16 cellular contexts compared by ENCODE assay signal in the genomic region with DNA sequence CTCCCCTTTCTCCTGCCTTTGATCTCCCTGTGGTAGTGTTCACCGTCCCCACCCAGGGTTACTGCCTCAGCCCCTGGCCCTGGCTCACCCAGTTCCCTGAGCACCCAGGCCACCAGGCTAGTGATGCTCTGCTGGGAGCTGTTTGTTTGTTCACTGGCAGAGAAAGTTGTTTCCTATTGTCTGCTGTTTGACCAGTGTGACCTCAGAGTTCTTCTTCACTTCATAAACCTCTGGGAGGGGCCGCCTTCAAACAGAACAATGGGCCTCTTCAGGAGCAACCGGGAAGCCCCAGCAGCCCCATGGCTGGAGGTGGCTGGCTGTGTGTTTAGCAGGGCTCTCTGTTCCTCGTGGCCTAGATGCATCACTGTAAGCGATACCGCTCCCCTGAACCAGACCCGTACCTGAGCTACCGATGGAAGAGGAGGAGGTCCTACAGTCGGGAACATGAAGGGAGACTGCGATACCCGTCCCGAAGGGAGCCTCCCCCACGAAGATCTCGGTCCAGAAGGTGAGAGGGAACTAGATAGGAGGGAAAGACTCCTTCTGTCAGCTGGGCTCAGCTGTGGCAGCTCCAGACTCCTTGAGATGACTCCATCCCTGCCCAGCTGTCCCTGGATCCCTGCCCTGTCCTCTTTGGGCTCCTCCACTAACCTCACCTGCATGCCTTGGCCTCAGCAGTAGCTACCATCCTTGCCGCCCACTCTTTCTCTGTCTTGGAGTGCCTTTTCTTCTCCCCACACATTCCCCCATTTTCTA. TPM values are rescaled to one million over a fixed set of nuclear protein-coding genes. Genes with fewer than 3 reads are reported as not detected.
A peak's percentile ranks its signal among the peaks of the same experiment; 100 is the strongest.
DNase-seq lines count a peak whose midpoint lies in the region; ATAC-seq and TF ChIP-seq lines count a peak whose summit lies in the region.
"Had no signal": no experiment of that assay in that cellular context is flagged by ENCODE, and none has a peak within 500 bp of the region (broad histone marks: within the 10 kb centered on the region; RNA-seq: fewer than 3 reads in every experiment).

No MANE protein-coding gene starts in this region.

- no peak overlapping the region for H3K14ac ChIP-seq in H9 (ENCODE audit: insufficient read depth, low read length)

- H3K4me3 ChIP-seq in BLaER1 = no peak overlapping the region
- H3K4me3 ChIP-seq: gastroesophageal sphincter, right lobe of liver, thoracic aorta had no signal

- no peak overlapping the region for H2BK15ac ChIP-seq in H9 (ENCODE audit: low read depth, low read length)

- no peaks in the 10 kb centered on the region for H3K9me3 ChIP-seq in BLaER1
- no peaks in the 10 kb centered on the region for H3K9me3 ChIP-seq in CD4-positive, alpha-beta T cell (ENCODE audit: control insufficient read depth, low read length)
- H3K9me3 ChIP-seq in H9 (ENCODE audit: control insufficient read depth, low read depth, low read length) = no peaks in the 10 kb centered on the region
- H3K9me3 ChIP-seq: gastroesophageal sphincter, right lobe of liver, thoracic aorta had no signal

- intact Hi-C loops in CD4-positive, alpha-beta T cell (cut with DNase I, micrococcal nuclease) = loop anchor here (2.0 to 10.0 kb wide), 7 partner anchors 73 to 1026 kb away; a partner anchor contains a TSS
- intact Hi-C loops in activated T-helper 1 cell treated with anti-CD3 and anti-CD28 coated beads, Interleukin-12 subunit alpha, Interleukin-12 subunit beta, Interleukin-2, Interleukin-4 antibody, amounts not matched to agents 30 ng/mL and 10 ng/mL and 1 ng/mL, durations not matched to agents 14 hours and 24 hours and 36 hours (cut with micrococcal nuclease) = loop anchor here (5.0 to 10.0 kb wide), 3 partner anchors 163 to 624 kb away; a partner anchor contains a TSS

- no peak overlapping the region for H3K56ac ChIP-seq in H9 (ENCODE audit: insufficient read length, low read depth, low read length)

- no peak overlapping the region for H4K5ac ChIP-seq in H9 (ENCODE audit: insufficient read length, low read depth, low read length)

- 0 out of 2 replicates have a peak overlapping the region, but pooled peaks have one; percentile 10 for H3K27ac ChIP-seq in BLaER1
- H3K27ac ChIP-seq in CD4-positive, alpha-beta T cell (ENCODE audit: low read depth, low read length) = no peak overlapping the region
- no peak overlapping the region for H3K27ac ChIP-seq in H9 (ENCODE audit: insufficient read length, low read depth, low read length)
- H3K27ac ChIP-seq: right lobe of liver, thoracic aorta had no signal

- H3K27me3 ChIP-seq in BLaER1 (no peaks in the 10 kb centered on the region), H9 (ENCODE audit: insufficient read depth, low read length) (no peaks in the 10 kb centered on the region)
- H3K27me3 ChIP-seq in CD4-positive, alpha-beta T cell (ENCODE audit: control insufficient read depth, insufficient read depth, low read length) = no peaks in the 10 kb centered on the region
- H3K27me3 ChIP-seq: gastroesophageal sphincter, right lobe of liver had no signal

- H2AK5ac ChIP-seq in H9 (ENCODE audit: insufficient read length, low read length) = no peak overlapping the region

- H4K8ac ChIP-seq in H9 (replicated peaks; ENCODE audit: insufficient read length, low read depth, low read length) = no peak overlapping the region

- no peak overlapping the region for H2AFZ ChIP-seq in H9 (ENCODE audit: low read length)

- H3K36me3 Mint-ChIP-seq in CD4-positive, alpha-beta T cell (ENCODE audit: low read depth) = peaks cover 81% of the 10 kb centered on the region
- H3K36me3 Mint-ChIP-seq in activated T-helper 1 cell treated with anti-CD3 and anti-CD28 coated beads, Interleukin-12 subunit alpha, Interleukin-12 subunit beta, Interleukin-2, Interleukin-4 antibody, amounts not matched to agents 30 ng/mL and 10 ng/mL and 1 ng/mL, durations not matched to agents 14 hours and 24 hours and 36 hours (ENCODE audit: low read depth) = peaks cover 37% of the 10 kb centered on the region
- peaks cover 0 to 57% (median 10%) of the 10 kb centered on the region in 3 donors for H3K36me3 Mint-ChIP-seq in naive thymus-derived CD8-positive, alpha-beta T cell
- peaks cover 39 to 49% (median 48%) of the 10 kb centered on the region in 3 experiments; a peak in 6 of 7 replicates for H3K36me3 Mint-ChIP-seq in H9 (ENCODE audit: insufficient read depth in 1 of 3, low read depth in 3 of 3)

- H2BK5ac ChIP-seq in H9 (ENCODE audit: insufficient read length, low read length) = no peak overlapping the region

- peaks cover 16% of the 10 kb centered on the region for H3K23me2 ChIP-seq in H9 (ENCODE audit: insufficient read length, low read depth, low read length, poor library complexity, severe bottlenecking)

- ATAC-seq in CD4-positive, alpha-beta T cell (ENCODE audit: poor library complexity) = no peak
- ATAC-seq in naive thymus-derived CD8-positive, alpha-beta T cell = no peak
- ATAC-seq: gastroesophageal sphincter, right lobe of liver had no signal

- no peak for TF ChIP-seq POLR2A in erythroblast (IDR thresholded peaks at IDR 0.05; ENCODE audit: low read length)

- H3K79me1 ChIP-seq in H9 (ENCODE audit: insufficient read depth, low read depth, low read length, poor library complexity, severe bottlenecking) = peaks cover 12% of the 10 kb centered on the region

- no peak overlapping the region for H3K18ac ChIP-seq in H9 (ENCODE audit: insufficient read length, low read depth, low read length)

- TF ChIP-seq CTCF in CD4-positive, alpha-beta T cell (IDR thresholded peaks at IDR 0.05) = no peak
- no peak for TF ChIP-seq CTCF in H9 (conservative IDR thresholded peaks at IDR 0.05)

- POLR2A ChIA-PET in CD4-positive, alpha-beta T cell (lab: Charles Lee) = no interaction called here
- POLR2A ChIA-PET in naive thymus-derived CD8-positive, alpha-beta T cell (lab: Charles Lee) = interaction anchor here (0.6 to 12.7 kb wide), 5 partner anchors 10 to 159 kb away, joined by 3 to 193 read pairs (median 3); no protein-coding TSS in a partner anchor

- peaks cover 49% of the 10 kb centered on the region for H3K4me1 Mint-ChIP-seq in CD4-positive, alpha-beta T cell (ENCODE audit: low read depth)
- peaks cover 40% of the 10 kb centered on the region for H3K4me1 Mint-ChIP-seq in activated T-helper 1 cell treated with anti-CD3 and anti-CD28 coated beads, Interleukin-12 subunit alpha, Interleukin-12 subunit beta, Interleukin-2, Interleukin-4 antibody, amounts not matched to agents 30 ng/mL and 10 ng/mL and 1 ng/mL, durations not matched to agents 14 hours and 24 hours and 36 hours (ENCODE audit: low read depth)
- H3K4me1 Mint-ChIP-seq in naive thymus-derived CD8-positive, alpha-beta T cell = peaks cover 32 to 67% (median 53%) of the 10 kb centered on the region in 4 donors
- H3K4me1 Mint-ChIP-seq in H9 = peaks cover 26 to 30% of the 10 kb centered on the region in 2 experiments

- H2BK120ac ChIP-seq in H9 (ENCODE audit: low read depth, low read length, poor library complexity, severe bottlenecking) = no peak overlapping the region

- H4K91ac ChIP-seq in H9 (ENCODE audit: insufficient read length, low read depth, low read length) = no peak overlapping the region

- DNase-seq in CD4-positive, alpha-beta T cell = no peak
- no peak for DNase-seq in activated T-helper 1 cell treated with anti-CD3 and anti-CD28 coated beads, Interleukin-12 subunit alpha, Interleukin-12 subunit beta, Interleukin-2, Interleukin-4 antibody, amounts not matched to agents 30 ng/mL and 10 ng/mL and 1 ng/mL, durations not matched to agents 14 hours and 24 hours and 36 hours (ENCODE audit: low spot score)
- DNase-seq in naive thymus-derived CD8-positive, alpha-beta T cell = no peak
- DNase-seq in EL (no peak), H9 (no peak), cerebellum (ENCODE audit: low spot score) (no peak), erythroblast (lab: John Stamatoyannopoulos, UW) (no peak)
- DNase-seq: C1 segment of cervical spinal cord; HCEC 1CT; NCI-H1694 treated with DMSO at 0.1 percent for 48 hours; NCI-H446 treated with DMSO at 0.1 percent for 48 hours; stimulated activated CD4-positive, alpha-beta T cell treated with anti-CD3 and anti-CD28 coated beads, Interleukin-2, amount 100 ng/mL, for 24 hours had no signal

- no peak overlapping the region for H3K4ac ChIP-seq in H9 (ENCODE audit: low read depth, low read length)

- H3K4me2 ChIP-seq in BLaER1 (0 out of 2 replicates have a peak overlapping the region, but pooled peaks have one; percentile 96), H9 (ENCODE audit: insufficient read depth, insufficient read length, low read length) (no peak overlapping the region)

- peak overlapping the region; percentile 97; the same call in 1 of the 2 replicates for H3K9ac ChIP-seq in BLaER1
- no peak overlapping the region for H3K9ac ChIP-seq in H9 (ENCODE audit: extremely low read depth, insufficient read length, low read length)

- peak overlapping the region; percentile 99 for H3K27ac Mint-ChIP-seq in CD4-positive, alpha-beta T cell
- peak overlapping the region; percentile 20 for H3K27ac Mint-ChIP-seq in activated T-helper 1 cell treated with anti-CD3 and anti-CD28 coated beads, Interleukin-12 subunit alpha, Interleukin-12 subunit beta, Interleukin-2, Interleukin-4 antibody, amounts not matched to agents 30 ng/mL and 10 ng/mL and 1 ng/mL, durations not matched to agents 14 hours and 24 hours and 36 hours
- peak overlapping the region in 9 of 10 donors; percentile 13 to 93 (median 56) for H3K27ac Mint-ChIP-seq in naive thymus-derived CD8-positive, alpha-beta T cell
- H3K27ac Mint-ChIP-seq in H9 = peak overlapping the region in 1 of 3 experiments; percentile 1; a peak in 3 of 7 replicates

- no CpG with 5 or more reads among the region's 15 CpGs for WGBS in H9 (ENCODE audit: extremely low coverage, insufficient read length, low lambda C conversion rate)

- no peak overlapping the region for H2BK12ac ChIP-seq in H9 (ENCODE audit: insufficient read length, low read depth, low read length)

- no peak overlapping the region for H3T11ph ChIP-seq in H9 (ENCODE audit: low read length)

- H3K79me2 ChIP-seq in H9 (ENCODE audit: insufficient read depth, low read length) = peaks cover 25% of the 10 kb centered on the region; the same call in 1 of the 2 replicates

- H3K36me3 ChIP-seq in BLaER1 = peaks cover 68% of the 10 kb centered on the region

- no peak overlapping the region for H3K23ac ChIP-seq in H9 (ENCODE audit: insufficient read length, low read depth, low read length)

- CTCF ChIA-PET in CD4-positive, alpha-beta T cell (lab: Charles Lee) = interaction anchor here (1.0 kb wide), 1 partner anchor 169 kb away, joined by 3 read pairs; no protein-coding TSS in a partner anchor

- H3K4me1 ChIP-seq in BLaER1 (peaks cover 56% of the 10 kb centered on the region), H9 (ENCODE audit: insufficient read depth, low read length) (no peaks in the 10 kb centered on the region)

- H3K27me3 Mint-ChIP-seq in CD4-positive, alpha-beta T cell = no peaks in the 10 kb centered on the region
- H3K27me3 Mint-ChIP-seq in activated T-helper 1 cell treated with anti-CD3 and anti-CD28 coated beads, Interleukin-12 subunit alpha, Interleukin-12 subunit beta, Interleukin-2, Interleukin-4 antibody, amounts not matched to agents 30 ng/mL and 10 ng/mL and 1 ng/mL, durations not matched to agents 14 hours and 24 hours and 36 hours (ENCODE audit: insufficient read depth) = no peaks in the 10 kb centered on the region
- no peaks in the 10 kb centered on the region for H3K27me3 Mint-ChIP-seq in naive thymus-derived CD8-positive, alpha-beta T cell
- H3K27me3 Mint-ChIP-seq in H9 (ENCODE audit: low read depth) = peaks cover 2% of the 10 kb centered on the region

- H3K4me3 Mint-ChIP-seq in CD4-positive, alpha-beta T cell = peak overlapping the region; percentile 70
- H3K4me3 Mint-ChIP-seq in activated T-helper 1 cell treated with anti-CD3 and anti-CD28 coated beads, Interleukin-12 subunit alpha, Interleukin-12 subunit beta, Interleukin-2, Interleukin-4 antibody, amounts not matched to agents 30 ng/mL and 10 ng/mL and 1 ng/mL, durations not matched to agents 14 hours and 24 hours and 36 hours = no peak overlapping the region
- peak overlapping the region in 5 of 10 donors; percentile 7 to 28 (median 16) for H3K4me3 Mint-ChIP-seq in naive thymus-derived CD8-positive, alpha-beta T cell
- no peak overlapping the region; a peak in 1 of 5 replicates for H3K4me3 Mint-ChIP-seq in H9

- H3K9me3 Mint-ChIP-seq in CD4-positive, alpha-beta T cell = no peaks in the 10 kb centered on the region
- no peaks in the 10 kb centered on the region for H3K9me3 Mint-ChIP-seq in activated T-helper 1 cell treated with anti-CD3 and anti-CD28 coated beads, Interleukin-12 subunit alpha, Interleukin-12 subunit beta, Interleukin-2, Interleukin-4 antibody, amounts not matched to agents 30 ng/mL and 10 ng/mL and 1 ng/mL, durations not matched to agents 14 hours and 24 hours and 36 hours
- H3K9me3 Mint-ChIP-seq in naive thymus-derived CD8-positive, alpha-beta T cell = no peaks in the 10 kb centered on the region
- no peaks in the 10 kb centered on the region for H3K9me3 Mint-ChIP-seq in H9

- no peak overlapping the region for H2BK20ac ChIP-seq in H9 (ENCODE audit: low read depth, low read length, poor library complexity, severe bottlenecking)

- H4K20me1 ChIP-seq in BLaER1 (peaks cover 83% of the 10 kb centered on the region), H9 (ENCODE audit: control insufficient read depth, insufficient read depth, insufficient read length) (no peaks in the 10 kb centered on the region)

RNA-seq across cellular contexts. Expression of a gene that starts 3.4 kb away (rescaled TPM):
- 100 to 1,000 TPM; 275 to 293 TPM for total RNA-seq in CD4-positive, alpha-beta T cell
- 103 and 107 TPM in 2 replicates for total RNA-seq in activated T-helper 1 cell treated with anti-CD3 and anti-CD28 coated beads, Interleukin-12 subunit alpha, Interleukin-12 subunit beta, Interleukin-2, Interleukin-4 antibody, amounts not matched to agents 30 ng/mL and 10 ng/mL and 1 ng/mL, durations not matched to agents 14 hours and 24 hours and 36 hours
- 100 to 1,000 TPM; 223 to 227 TPM for total RNA-seq in naive thymus-derived CD8-positive, alpha-beta T cell
- polyA plus RNA-seq in naive thymus-derived CD8-positive, alpha-beta T cell = 10 to 100 TPM; 49.0 to 92.8 (median 55.1) TPM
- 40.8 and 41.0 TPM in 2 replicates for total RNA-seq in H9 (2021)
- total RNA-seq in cerebellum = 37.6 TPM
